8 cellular contexts compared by ENCODE assay signal in genomic region chr6:82246802-82247633, GRCh38. TPM values are rescaled to one million over a fixed set of nuclear protein-coding genes. Genes with fewer than 3 reads are reported as not detected.
DNase-seq lines count a peak whose midpoint lies in the region; ATAC-seq and TF ChIP-seq lines count a peak whose summit lies in the region.

No MANE protein-coding gene starts in this region.

- no peaks in the 10 kb centered on the region for H3K9me3 ChIP-seq in right atrium auricular region

- BruUV-seq in Calu3 (replicated peaks; lab: Mats Ljungman, UMichigan): TSS peak; percentile 39

- DNase-seq in Calu3 (peak; percentile 69), NCI-H774 (lab: John Stamatoyannopoulos, UW) (peak; percentile 66), amygdala (lab: John Stamatoyannopoulos, UW) (peak in 40 of 56 donors; percentile 6 to 85 (median 61)), right atrium auricular region (ENCODE audit: low spot score) (peak; percentile 71), posterior cingulate gyrus (peak in 9 of 10 donors; percentile 19 to 92 (median 57)), GOT3 (lab: John Stamatoyannopoulos, UW) (no peak)

- intact Hi-C loops in Calu3 (cut with micrococcal nuclease; ENCODE audit: unreplicated experiment): loop anchor here (5.0 kb wide), 1 partner anchor 945 kb away; the partner anchor contains the start of genes PGM3 and RWDD2A
- intact Hi-C loops in posterior cingulate gyrus (cut with DNase I): no loop called here

- CTCF ChIA-PET in Calu3 (lab: Charles Lee): interaction anchor here (1.2 kb wide), 1 partner anchor 800 kb away, joined by 7 read pairs; no protein-coding TSS in a partner anchor

- peak overlapping the region; percentile 94 to 97 for H3K27ac ChIP-seq in right atrium auricular region

- peak overlapping the region; percentile 90 for H3K4me3 Mint-ChIP-seq in Calu3 (ENCODE audit: low read depth, unreplicated experiment)

- H3K27ac Mint-ChIP-seq in Calu3 (ENCODE audit: unreplicated experiment): peak overlapping the region; percentile 99

- peak overlapping the region; percentile 77 to 94 for H3K4me3 ChIP-seq in right atrium auricular region

- ATAC-seq in GM19025 (IDR thresholded peaks at IDR 0.05; ENCODE audit: low read depth, unreplicated experiment) (peak; percentile 40), HG03139 (IDR thresholded peaks at IDR 0.05; ENCODE audit: unreplicated experiment) (peak; percentile 40)

- H3K36me3 ChIP-seq in right atrium auricular region: no peaks in the 10 kb centered on the region

- peaks cover 0 to 38% of the 10 kb centered on the region in 2 donors for H3K4me1 ChIP-seq in right atrium auricular region

- TF ChIP-seq CTCF in Calu3 (IDR thresholded peaks at IDR 0.05; ENCODE audit: unreplicated experiment) (no peak), right atrium auricular region (IDR thresholded peaks at IDR 0.05) (peak in 1 of 2 donors; percentile 29)

- H3K27me3 Mint-ChIP-seq in Calu3 (ENCODE audit: unreplicated experiment): no peaks in the 10 kb centered on the region

- peaks cover 19% of the 10 kb centered on the region for H3K4me1 Mint-ChIP-seq in Calu3 (ENCODE audit: low read depth, unreplicated experiment)

- H3K27me3 ChIP-seq in right atrium auricular region: no peaks in the 10 kb centered on the region

- H3K36me3 Mint-ChIP-seq in Calu3 (ENCODE audit: insufficient read depth, unreplicated experiment): peaks cover 48% of the 10 kb centered on the region

- H3K9me3 Mint-ChIP-seq in Calu3 (ENCODE audit: low read depth, unreplicated experiment): no peaks in the 10 kb centered on the region

RNA-seq across cellular contexts. Expression of gene IBTK, which starts 0.5 kb away (rescaled TPM):
- total RNA-seq in Calu3 (2022) (48.3 and 54.9 TPM in 2 replicates), right atrium auricular region (10 to 100 TPM; 24.8 TPM)
